In genomic region chr2:5592906-5593305, GRCh38 we compare ENCODE assay signal across 21 cellular contexts.
"Had no signal": no experiment of that assay in that cellular context is flagged by ENCODE, and none has a peak within 500 bp of the region (broad histone marks: within the 10 kb centered on the region; RNA-seq: fewer than 3 reads in every experiment).

No MANE protein-coding gene starts in this region.

- H3K27ac Mint-ChIP-seq: natural killer cell; neural progenitor cell; stimulated activated naive B cell treated with anti-CD40 and anti-IgM and Interleukin-4, amounts not matched to agents 10 μg/mL and 1 μg/mL and 100 μg/mL, for 72 hours had no signal

- H3K36me3 Mint-ChIP-seq: natural killer cell; neural progenitor cell; stimulated activated naive B cell treated with anti-CD40 and anti-IgM and Interleukin-4, amounts not matched to agents 10 μg/mL and 1 μg/mL and 100 μg/mL, for 72 hours had no signal

- H3K27me3 Mint-ChIP-seq: stimulated activated naive B cell treated with anti-CD40 and anti-IgM and Interleukin-4, amounts not matched to agents 10 μg/mL and 1 μg/mL and 100 μg/mL, for 72 hours had no signal

- H3K27ac ChIP-seq: epithelial cell of prostate, esophagus muscularis mucosa, neural progenitor cell, parathyroid adenoma, psoas muscle, right lobe of liver, skin epidermis, stomach, thoracic aorta, transverse colon had no signal

- ATAC-seq: natural killer cell; psoas muscle; right lobe of liver; stimulated activated naive B cell treated with anti-CD40 and anti-IgM and Interleukin-4, amounts not matched to agents 10 μg/mL and 1 μg/mL and 100 μg/mL, for 72 hours had no signal

- H3K27me3 ChIP-seq: neural progenitor cell, right lobe of liver, transverse colon had no signal

- H3K4me2 ChIP-seq: neural progenitor cell had no signal

- DNase-seq: central memory CD4-positive, alpha-beta T cell; effector memory CD4-positive, alpha-beta T cell; foreskin fibroblast; hippocampal formation; mesendoderm; natural killer cell; occipital lobe; psoas muscle; retina; right lobe of liver; stimulated activated CD4-positive, alpha-beta T cell treated with anti-CD3 and anti-CD28 coated beads, Interleukin-2, amount 100 ng/mL, for 24 hours; stimulated activated CD4-positive, alpha-beta T cell treated with anti-CD3 and anti-CD28 coated beads, Interleukin-4, amount 100 ng/mL, for 4 hours; stimulated activated naive B cell treated with anti-CD40 and anti-IgM and Interleukin-4, amounts not matched to agents 10 μg/mL and 1 μg/mL and 100 μg/mL, for 72 hours; stomach; transverse colon had no signal

- H3K4me3 ChIP-seq: esophagus muscularis mucosa, neural progenitor cell, psoas muscle, right lobe of liver, skin epidermis, stomach, thoracic aorta, transverse colon had no signal

- H3K36me3 ChIP-seq: esophagus muscularis mucosa, neural progenitor cell, right lobe of liver, stomach, thoracic aorta, transverse colon had no signal

- H3K9ac ChIP-seq: neural progenitor cell, parathyroid adenoma had no signal

- H3K4me3 Mint-ChIP-seq: natural killer cell; neural progenitor cell; stimulated activated naive B cell treated with anti-CD40 and anti-IgM and Interleukin-4, amounts not matched to agents 10 μg/mL and 1 μg/mL and 100 μg/mL, for 72 hours had no signal

- H3K4me1 Mint-ChIP-seq: natural killer cell; stimulated activated naive B cell treated with anti-CD40 and anti-IgM and Interleukin-4, amounts not matched to agents 10 μg/mL and 1 μg/mL and 100 μg/mL, for 72 hours had no signal

- H3K9me3 Mint-ChIP-seq: neural progenitor cell; stimulated activated naive B cell treated with anti-CD40 and anti-IgM and Interleukin-4, amounts not matched to agents 10 μg/mL and 1 μg/mL and 100 μg/mL, for 72 hours had no signal

- H3K79me2 ChIP-seq: parathyroid adenoma had no signal

- H3K9me3 ChIP-seq: esophagus muscularis mucosa, psoas muscle, right lobe of liver, stomach, thoracic aorta had no signal

- H2AFZ ChIP-seq: neural progenitor cell, parathyroid adenoma had no signal

- H3K4me1 ChIP-seq: esophagus muscularis mucosa, neural progenitor cell, parathyroid adenoma, psoas muscle, right lobe of liver, stomach, transverse colon had no signal
